ENCODE assay signal across 12 cellular contexts in genomic region chrX:107880054-107880610, GRCh38.
"Had no signal": no experiment of that assay in that cellular context is flagged by ENCODE, and none has a peak within 500 bp of the region (broad histone marks: within the 10 kb centered on the region; RNA-seq: fewer than 3 reads in every experiment).

No MANE protein-coding gene starts in this region.

- H3K27ac Mint-ChIP-seq: activated CD8-positive, alpha-beta memory T cell treated with anti-CD3 and anti-CD28 coated beads, Interleukin-2, amount 10 ng/mL, durations not matched to agents 7 days and 5 days; activated naive CD8-positive, alpha-beta T cell; neural progenitor cell had no signal

- H3K27me3 Mint-ChIP-seq: activated CD8-positive, alpha-beta memory T cell treated with anti-CD3 and anti-CD28 coated beads, Interleukin-2, amount 10 ng/mL, durations not matched to agents 7 days and 5 days; activated naive CD8-positive, alpha-beta T cell had no signal

- H3K4me3 ChIP-seq: gastrocnemius medialis, hepatocyte, neural progenitor cell, pancreas, smooth muscle cell had no signal

- H3K27me3 ChIP-seq: gastrocnemius medialis, hepatocyte, neural progenitor cell, pancreas had no signal

- H3K9me3 ChIP-seq: gastrocnemius medialis, pancreas had no signal

- H3K36me3 ChIP-seq: gastrocnemius medialis, neural progenitor cell, pancreas had no signal

- H3K4me1 ChIP-seq: neural progenitor cell, pancreas had no signal

- H3K27ac ChIP-seq: gastrocnemius medialis, hepatocyte, neural progenitor cell, pancreas had no signal

- DNase-seq: activated CD4-positive, alpha-beta T cell treated with anti-CD3 and anti-CD28 coated beads, Interleukin-2, amount 50 U/mL, for 4 hours; activated CD8-positive, alpha-beta memory T cell treated with anti-CD3 and anti-CD28 coated beads, Interleukin-2, amount 10 ng/mL, durations not matched to agents 7 days and 5 days; activated gamma-delta T cell; activated T-cell treated with anti-CD3 and anti-CD28 coated beads, Interleukin-2, amount 50 U/mL, for 48 hours; aorta; gastrocnemius medialis; left colon; pancreas had no signal

- H3K36me3 Mint-ChIP-seq: activated CD8-positive, alpha-beta memory T cell treated with anti-CD3 and anti-CD28 coated beads, Interleukin-2, amount 10 ng/mL, durations not matched to agents 7 days and 5 days; neural progenitor cell had no signal

- H3K4me1 Mint-ChIP-seq: activated CD8-positive, alpha-beta memory T cell treated with anti-CD3 and anti-CD28 coated beads, Interleukin-2, amount 10 ng/mL, durations not matched to agents 7 days and 5 days; neural progenitor cell had no signal

- H3K4me3 Mint-ChIP-seq: activated CD8-positive, alpha-beta memory T cell treated with anti-CD3 and anti-CD28 coated beads, Interleukin-2, amount 10 ng/mL, durations not matched to agents 7 days and 5 days; activated naive CD8-positive, alpha-beta T cell; neural progenitor cell had no signal
